17 cellular contexts compared by ENCODE assay signal in the genomic region with DNA sequence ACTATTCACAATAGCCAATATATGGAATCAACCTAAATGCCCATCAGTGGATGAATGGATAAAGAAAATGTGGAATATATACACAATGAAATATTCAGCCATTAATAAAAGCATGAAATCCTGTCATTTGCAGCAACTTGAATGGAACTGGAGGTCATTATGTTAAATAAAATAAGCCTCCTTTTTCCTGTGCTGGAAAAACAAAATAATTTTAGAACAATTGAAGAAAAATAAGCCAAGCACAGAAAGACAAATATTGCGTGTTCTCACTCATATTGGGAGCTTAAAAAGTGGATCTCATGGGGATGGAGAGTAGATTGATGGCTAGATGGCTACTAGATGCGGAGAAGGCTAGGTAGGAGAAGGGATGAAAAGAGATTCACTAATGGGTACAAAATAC. TPM values are rescaled to one million over a fixed set of nuclear protein-coding genes. Genes with fewer than 3 reads are reported as not detected.
A peak's percentile ranks its signal among the peaks of the same experiment; 100 is the strongest.
DNase-seq lines count a peak whose midpoint lies in the region; ATAC-seq, FAIRE-seq and TF ChIP-seq lines count a peak whose summit lies in the region.
"Had no signal": no experiment of that assay in that cellular context is flagged by ENCODE, and none has a peak within 500 bp of the region (broad histone marks: within the 10 kb centered on the region; RNA-seq: fewer than 3 reads in every experiment).

No MANE protein-coding gene starts in this region.

- H3K9me3 ChIP-seq in endothelial cell of umbilical vein (replicated peaks; ENCODE audit: control insufficient read depth, insufficient read depth, low read length) = no peaks in the 10 kb centered on the region
- H3K9me3 ChIP-seq: Caco-2 had no signal

- H3K36me3 ChIP-seq in endothelial cell of umbilical vein (ENCODE audit: control insufficient read depth in 2 of 2, extremely low read depth in 1 of 2, insufficient read depth in 2 of 2, low read length in 2 of 2) = no peaks in the 10 kb centered on the region

- no peak overlapping the region for H3K9ac ChIP-seq in endothelial cell of umbilical vein (replicated peaks; ENCODE audit: extremely low read depth, insufficient read depth, low read length)

- CTCF ChIA-PET in endothelial cell of umbilical vein (lab: Charles Lee) = interaction anchor here (1.2 to 1.3 kb wide), 2 partner anchors 13 to 418 kb away, joined by 3 read pairs; no protein-coding TSS in a partner anchor
- CTCF ChIA-PET in activated CD8-positive, alpha-beta T cell treated with anti-CD3 and anti-CD28 coated beads for 36 hours (lab: Charles Lee) = no interaction called here

- H4K20me1 ChIP-seq in endothelial cell of umbilical vein (replicated peaks; ENCODE audit: control insufficient read depth, extremely low read depth, insufficient read depth, low read length) = no peaks in the 10 kb centered on the region

- H3K4me1 ChIP-seq in endothelial cell of umbilical vein (ENCODE audit: control insufficient read depth, extremely low read depth, insufficient read depth, low read length) = no peaks in the 10 kb centered on the region

- no peak overlapping the region for H3K4me2 ChIP-seq in endothelial cell of umbilical vein (ENCODE audit: insufficient read depth, low read length)

- BruUV-seq in endothelial cell of umbilical vein (replicated peaks; lab: Mats Ljungman, UMichigan) = no TSS peak

- no peaks in the 10 kb centered on the region for H3K27me3 Mint-ChIP-seq in stimulated activated naive CD8-positive, alpha-beta T cell treated with anti-CD3 and anti-CD28 coated beads, Interleukin-15, Interleukin-2, amounts not matched to agents 100 ng/mL and 50 ng/mL, for 24 hours
- no peaks in the 10 kb centered on the region for H3K27me3 Mint-ChIP-seq in stimulated activated naive CD8-positive, alpha-beta T cell treated with anti-CD3 and anti-CD28 coated beads, Interleukin-15, amount 100 ng/mL, for 72 hours
- no peaks in the 10 kb centered on the region for H3K27me3 Mint-ChIP-seq in stimulated activated memory B cell treated with anti-CD40 and anti-IgM and Interleukin-4, amounts not matched to agents 10 μg/mL and 1 μg/mL and 100 μg/mL, for 72 hours
- H3K27me3 Mint-ChIP-seq in activated CD8-positive, alpha-beta T cell treated with anti-CD3 and anti-CD28 coated beads for 36 hours = no peaks in the 10 kb centered on the region
- H3K27me3 Mint-ChIP-seq: CD4-positive, alpha-beta T cell had no signal

- no peaks in the 10 kb centered on the region for H3K9me3 Mint-ChIP-seq in stimulated activated naive CD8-positive, alpha-beta T cell treated with anti-CD3 and anti-CD28 coated beads, Interleukin-15, Interleukin-2, amounts not matched to agents 100 ng/mL and 50 ng/mL, for 24 hours
- peaks cover 0 to 5% of the 10 kb centered on the region in 2 donors for H3K9me3 Mint-ChIP-seq in stimulated activated naive CD8-positive, alpha-beta T cell treated with anti-CD3 and anti-CD28 coated beads, Interleukin-15, amount 100 ng/mL, for 72 hours
- peaks cover 3% of the 10 kb centered on the region for H3K9me3 Mint-ChIP-seq in stimulated activated memory B cell treated with anti-CD40 and anti-IgM and Interleukin-4, amounts not matched to agents 10 μg/mL and 1 μg/mL and 100 μg/mL, for 72 hours
- H3K9me3 Mint-ChIP-seq in activated CD8-positive, alpha-beta T cell treated with anti-CD3 and anti-CD28 coated beads for 36 hours = no peaks in the 10 kb centered on the region
- H3K9me3 Mint-ChIP-seq: H9 had no signal

- no peaks in the 10 kb centered on the region for H3K9me1 ChIP-seq in endothelial cell of umbilical vein (replicated peaks; ENCODE audit: control insufficient read depth, extremely low read depth, insufficient read depth, low read length)

- H3K4me1 Mint-ChIP-seq in stimulated activated naive CD8-positive, alpha-beta T cell treated with anti-CD3 and anti-CD28 coated beads, Interleukin-15, Interleukin-2, amounts not matched to agents 100 ng/mL and 50 ng/mL, for 24 hours (ENCODE audit: low read depth) = peaks cover 38% of the 10 kb centered on the region
- H3K4me1 Mint-ChIP-seq in stimulated activated naive CD8-positive, alpha-beta T cell treated with anti-CD3 and anti-CD28 coated beads, Interleukin-15, amount 100 ng/mL, for 72 hours = peaks cover 25% of the 10 kb centered on the region
- H3K4me1 Mint-ChIP-seq in stimulated activated memory B cell treated with anti-CD40 and anti-IgM and Interleukin-4, amounts not matched to agents 10 μg/mL and 1 μg/mL and 100 μg/mL, for 72 hours = peaks cover 64% of the 10 kb centered on the region
- peaks cover 32% of the 10 kb centered on the region for H3K4me1 Mint-ChIP-seq in activated CD8-positive, alpha-beta T cell treated with anti-CD3 and anti-CD28 coated beads for 36 hours (ENCODE audit: low read depth)

- no peaks in the 10 kb centered on the region for H3K27me3 ChIP-seq in endothelial cell of umbilical vein (ENCODE audit: control insufficient read depth in 2 of 2, insufficient read depth in 2 of 2, low read length in 2 of 2)

- TF ChIP-seq CTCF in endothelial cell of umbilical vein (IDR thresholded peaks at IDR 0.05; ENCODE audit: extremely low read depth in 1 of 2, insufficient read depth in 1 of 2, low read depth in 1 of 2, low read length in 2 of 2) = no peak
- TF ChIP-seq CTCF in activated CD8-positive, alpha-beta T cell treated with anti-CD3 and anti-CD28 coated beads for 36 hours (IDR thresholded peaks at IDR 0.05) = no peak

- no peak overlapping the region for H3K27ac ChIP-seq in endothelial cell of umbilical vein (ENCODE audit: insufficient read depth, low read depth, low read length)
- H3K27ac ChIP-seq: C4-2B had no signal

- ATAC-seq in stimulated activated naive CD8-positive, alpha-beta T cell treated with anti-CD3 and anti-CD28 coated beads, Interleukin-15, amount 100 ng/mL, for 72 hours = no peak
- ATAC-seq in stimulated activated memory B cell treated with anti-CD40 and anti-IgM and Interleukin-4, amounts not matched to agents 10 μg/mL and 1 μg/mL and 100 μg/mL, for 72 hours = no peak
- no peak for ATAC-seq in activated CD8-positive, alpha-beta T cell treated with anti-CD3 and anti-CD28 coated beads for 36 hours
- ATAC-seq: HepG2 had no signal

- no peak overlapping the region for H3K4me3 ChIP-seq in endothelial cell of umbilical vein (replicated peaks in 1 of 3; ENCODE audit: insufficient read depth in 1 of 3, low read depth in 1 of 3, low read length in 3 of 3)

- POLR2A ChIA-PET in endothelial cell of umbilical vein (lab: Charles Lee) = no interaction called here
- POLR2A ChIA-PET in activated CD8-positive, alpha-beta T cell treated with anti-CD3 and anti-CD28 coated beads for 36 hours (lab: Charles Lee) = interaction anchor here (2.1 kb wide), 1 partner anchor 8 kb away, joined by 5 read pairs; no protein-coding TSS in a partner anchor

- intact Hi-C loops in endothelial cell of umbilical vein (cut with micrococcal nuclease) = no loop called here
- intact Hi-C loops in activated CD8-positive, alpha-beta T cell treated with anti-CD3 and anti-CD28 coated beads for 36 hours (cut with micrococcal nuclease) = no loop called here

- TF ChIP-seq POLR2A in endothelial cell of umbilical vein (IDR thresholded peaks at IDR 0.05; ENCODE audit: low read depth, low read length) = no peak

- H3K36me3 Mint-ChIP-seq in stimulated activated naive CD8-positive, alpha-beta T cell treated with anti-CD3 and anti-CD28 coated beads, Interleukin-15, Interleukin-2, amounts not matched to agents 100 ng/mL and 50 ng/mL, for 24 hours (ENCODE audit: low read depth) = peaks cover 17% of the 10 kb centered on the region
- peaks cover 53% of the 10 kb centered on the region for H3K36me3 Mint-ChIP-seq in stimulated activated memory B cell treated with anti-CD40 and anti-IgM and Interleukin-4, amounts not matched to agents 10 μg/mL and 1 μg/mL and 100 μg/mL, for 72 hours
- peaks cover 37% of the 10 kb centered on the region for H3K36me3 Mint-ChIP-seq in activated CD8-positive, alpha-beta T cell treated with anti-CD3 and anti-CD28 coated beads for 36 hours (ENCODE audit: low read depth)

- H3K27ac Mint-ChIP-seq in stimulated activated naive CD8-positive, alpha-beta T cell treated with anti-CD3 and anti-CD28 coated beads, Interleukin-15, Interleukin-2, amounts not matched to agents 100 ng/mL and 50 ng/mL, for 24 hours = peak overlapping the region; percentile 4
- H3K27ac Mint-ChIP-seq in stimulated activated naive CD8-positive, alpha-beta T cell treated with anti-CD3 and anti-CD28 coated beads, Interleukin-15, amount 100 ng/mL, for 72 hours = no peak overlapping the region
- peak overlapping the region; percentile 99 for H3K27ac Mint-ChIP-seq in stimulated activated memory B cell treated with anti-CD40 and anti-IgM and Interleukin-4, amounts not matched to agents 10 μg/mL and 1 μg/mL and 100 μg/mL, for 72 hours
- H3K27ac Mint-ChIP-seq in activated CD8-positive, alpha-beta T cell treated with anti-CD3 and anti-CD28 coated beads for 36 hours = no peak overlapping the region
- H3K27ac Mint-ChIP-seq: CD4-positive, alpha-beta T cell; H9 had no signal

- DNase-seq in stimulated activated naive CD8-positive, alpha-beta T cell treated with anti-CD3 and anti-CD28 coated beads, Interleukin-15, amount 100 ng/mL, for 72 hours = no peak
- DNase-seq in endothelial cell of umbilical vein (ENCODE audit: low read depth, low spot score) (peak; percentile 52), midbrain (lab: John Stamatoyannopoulos, UW) (no peak)
- DNase-seq in activated CD8-positive, alpha-beta T cell treated with anti-CD3 and anti-CD28 coated beads for 36 hours = no peak
- DNase-seq: ACHN; Caco-2; CD4-positive, alpha-beta T cell; H9 had no signal

- no peak for FAIRE-seq in endothelial cell of umbilical vein (lab: Jason Lieb, UNC)
- FAIRE-seq: D721Med, G401.6, GM12891, GM19239, H1, HepG2 had no signal

- no peaks in the 10 kb centered on the region for H3K79me2 ChIP-seq in endothelial cell of umbilical vein (ENCODE audit: control insufficient read depth, insufficient read depth, low read length)

- dilution Hi-C loops in endothelial cell of umbilical vein (cut with MboI; ENCODE audit: extremely low pct_ligation_motif_present, low sequenced_read_pairs) = no loop called here

- H3K4me3 Mint-ChIP-seq in stimulated activated naive CD8-positive, alpha-beta T cell treated with anti-CD3 and anti-CD28 coated beads, Interleukin-15, Interleukin-2, amounts not matched to agents 100 ng/mL and 50 ng/mL, for 24 hours = no peak overlapping the region
- no peak overlapping the region for H3K4me3 Mint-ChIP-seq in stimulated activated naive CD8-positive, alpha-beta T cell treated with anti-CD3 and anti-CD28 coated beads, Interleukin-15, amount 100 ng/mL, for 72 hours
- H3K4me3 Mint-ChIP-seq in stimulated activated memory B cell treated with anti-CD40 and anti-IgM and Interleukin-4, amounts not matched to agents 10 μg/mL and 1 μg/mL and 100 μg/mL, for 72 hours = no peak overlapping the region
- H3K4me3 Mint-ChIP-seq in activated CD8-positive, alpha-beta T cell treated with anti-CD3 and anti-CD28 coated beads for 36 hours = no peak overlapping the region
- H3K4me3 Mint-ChIP-seq: CD4-positive, alpha-beta T cell; H9 had no signal

- H2AFZ ChIP-seq in endothelial cell of umbilical vein (ENCODE audit: low read depth, low read length) = no peak overlapping the region

RNA-seq across cellular contexts. Expression of gene BTG1, which starts 6.3 kb away (rescaled TPM):
- total RNA-seq in endothelial cell of umbilical vein = 89.5 and 104 TPM in 2 replicates
- 42.8 and 45.5 TPM in 2 replicates for polyA plus RNA-seq in endothelial cell of umbilical vein
- polyA plus RNA-seq in endothelial cell of umbilical vein (2011; cell fraction: cytosol; rRNA removed) = 69.1 and 74.9 TPM in 2 replicates
- 41.1 and 47.4 TPM in 2 replicates for polyA plus RNA-seq in endothelial cell of umbilical vein (2011; cell fraction: nucleus; rRNA removed)
- polyA plus RNA-seq in endothelial cell of umbilical vein (2012) = 57.0 and 58.2 TPM in 2 replicates
- 109 and 157 TPM in 2 replicates for polyA minus RNA-seq in endothelial cell of umbilical vein
- polyA minus RNA-seq in endothelial cell of umbilical vein (2011; cell fraction: cytosol; rRNA and poly(A)+ RNA removed) = 16.5 TPM
- polyA minus RNA-seq in endothelial cell of umbilical vein (2011; cell fraction: nucleus; rRNA and poly(A)+ RNA removed) = 99.3 and 105 TPM in 2 replicates
- total RNA-seq in activated CD8-positive, alpha-beta T cell treated with anti-CD3 and anti-CD28 coated beads for 36 hours = 100 to 1,000 TPM; 197 to 200 TPM

Comparison
In these comparisons a context has a peak if more than half of its experiments do, and no peak if none do; other contexts are left out.
1. H3K27ac Mint-ChIP-seq: peak in stimulated activated naive CD8-positive, alpha-beta T cell treated with anti-CD3 and anti-CD28 coated beads, Interleukin-15, Interleukin-2, amounts not matched to agents 100 ng/mL and 50 ng/mL, for 24 hours (single experiment) and stimulated activated memory B cell treated with anti-CD40 and anti-IgM and Interleukin-4, amounts not matched to agents 10 μg/mL and 1 μg/mL and 100 μg/mL, for 72 hours (single experiment); none in stimulated activated naive CD8-positive, alpha-beta T cell treated with anti-CD3 and anti-CD28 coated beads, Interleukin-15, amount 100 ng/mL, for 72 hours (0 of 2) and activated CD8-positive, alpha-beta T cell treated with anti-CD3 and anti-CD28 coated beads for 36 hours (single experiment).